8 cellular contexts compared by ENCODE assay signal in genomic region chr10:77111611-77112550, GRCh38.
DNase-seq lines count a peak whose midpoint lies in the region; ATAC-seq, FAIRE-seq and TF ChIP-seq lines count a peak whose summit lies in the region.

No MANE protein-coding gene starts in this region.

- TF ChIP-seq RAD21 in HepG2 (CRISPR knock-in tag; IDR thresholded peaks at IDR 0.05): peak; percentile 62

- no peaks in the 10 kb centered on the region for H3K9me3 ChIP-seq in HepG2 (ENCODE audit: low read length)

- no peaks in the 10 kb centered on the region for H3K36me3 ChIP-seq in HepG2 (replicated peaks in 1 of 2; ENCODE audit: control insufficient read depth in 1 of 2, insufficient read depth in 2 of 2, low read length in 2 of 2)

- intact Hi-C loops in HepG2 (cut with micrococcal nuclease; ENCODE audit: unreplicated experiment): loop anchor here (1.0 to 10.0 kb wide), 2 partner anchors 75 to 127 kb away; no protein-coding TSS in a partner anchor

- no peak overlapping the region for H3K27ac ChIP-seq in HepG2 (ENCODE audit: extremely low read length, insufficient read depth, low read length)

- WGBS in HepG2 (ENCODE audit: low lambda C conversion rate): 34% methylated on average over 12 of the region's 12 CpGs

- ATAC-seq in HG02678 (IDR thresholded peaks at IDR 0.05; ENCODE audit: unreplicated experiment) (peak; percentile 74), HepG2 (peak; percentile 92), GM19452 (IDR thresholded peaks at IDR 0.05; ENCODE audit: unreplicated experiment) (no peak)

- peak overlapping the region; percentile 43 for H3K4me2 ChIP-seq in HepG2 (ENCODE audit: low read depth, low read length)

- H3K4me1 ChIP-seq in HepG2 (ENCODE audit: insufficient read depth, low read length): peaks cover 10% of the 10 kb centered on the region; the same call in 1 of the 2 replicates

- in situ Hi-C loops in HepG2 (cut with HindIII; ENCODE audit: extremely low pct_ligation_motif_present, low pct_unique_long_range_greater_than_20kb): no loop called here

- no peaks in the 10 kb centered on the region for H3K79me2 ChIP-seq in HepG2 (ENCODE audit: insufficient read depth, low read length)

- peaks cover 0 to 10% of the 10 kb centered on the region in 2 experiments; a peak in 1 of 5 replicates for H3K27me3 ChIP-seq in HepG2 (ENCODE audit: control insufficient read depth in 1 of 2, insufficient read depth in 2 of 2, low read length in 2 of 2)

- BruUV-seq in HepG2 (replicated peaks; lab: Mats Ljungman, UMichigan): no TSS peak

- H4K20me1 ChIP-seq in HepG2 (ENCODE audit: insufficient read depth, low read length): no peaks in the 10 kb centered on the region

- TF ChIP-seq POLR2A in HepG2 (IDR thresholded peaks at IDR 0.05; ENCODE audit: insufficient read depth in 1 of 2, low read depth in 2 of 2, low read length in 2 of 2): no peak

- H3K4me3 Mint-ChIP-seq in chondrocyte (ENCODE audit: unreplicated experiment): no peak overlapping the region

- no peak overlapping the region for H3K9ac ChIP-seq in HepG2 (ENCODE audit: insufficient read depth, low read depth, low read length)

- peaks cover 20% of the 10 kb centered on the region for H3K4me1 Mint-ChIP-seq in chondrocyte (ENCODE audit: low read depth)

- TF ChIP-seq EP300 in HepG2 (IDR thresholded peaks at IDR 0.05; ENCODE audit: low read depth in 2 of 2, low read length in 2 of 2) (no peak), HepG2 (CRISPR knock-in tag; IDR thresholded peaks at IDR 0.05; ENCODE audit: borderline replicate concordance) (no peak)

- no peaks in the 10 kb centered on the region for H3K9me3 Mint-ChIP-seq in chondrocyte (ENCODE audit: low read depth)

- DNase-seq in NCI-H524 (lab: John Stamatoyannopoulos, UW): peak; percentile 13 to 24
- no peak for DNase-seq in NCI-H524 treated with DMSO at 0.1 percent for 48 hours (lab: John Stamatoyannopoulos, UW)
- DNase-seq in NCI-H748 treated with DMSO at 0.1 percent for 48 hours (lab: John Stamatoyannopoulos, UW): peak; percentile 12
- no peak for DNase-seq in chondrocyte (ENCODE audit: low spot score)
- peak; percentile 60 for DNase-seq in HepG2 (ENCODE audit: low spot score)
- no peak for DNase-seq in activated CD4-positive, CD25-positive, alpha-beta regulatory T cell treated with anti-CD3 and anti-CD28 coated beads, Interleukin-2, amount 50 U/mL, for 72 hours

- POLR2A ChIA-PET in HepG2 (lab: Yijun Ruan, JAX): no interaction called here

- H3K27me3 Mint-ChIP-seq in chondrocyte (ENCODE audit: low read depth): no peaks in the 10 kb centered on the region

- peak; percentile 86 for FAIRE-seq in HepG2 (lab: Jason Lieb, UNC)

- peaks cover 12% of the 10 kb centered on the region for H3K36me3 Mint-ChIP-seq in chondrocyte (ENCODE audit: low read depth)

- peak overlapping the region; percentile 42 for H3K27ac Mint-ChIP-seq in chondrocyte (ENCODE audit: unreplicated experiment)

- peak overlapping the region; percentile 30 for H2AFZ ChIP-seq in HepG2 (ENCODE audit: low read length)

- TF ChIP-seq CTCF in chondrocyte (IDR thresholded peaks at IDR 0.05) (peak; percentile 97), HepG2 (CRISPR knock-in tag; IDR thresholded peaks at IDR 0.05) (peak; percentile 82)

- no peak overlapping the region; a peak in 1 of 6 replicates for H3K4me3 ChIP-seq in HepG2 (replicated peaks in 1 of 3; ENCODE audit: insufficient read depth in 1 of 3, low read depth in 2 of 3, low read length in 3 of 3)

- CTCF ChIA-PET in HepG2 (lab: Yijun Ruan, JAX; ENCODE audit: low intra/inter-chr PET ratio, low total read pairs): no interaction called here

TF ChIP-seq in HepG2, 621 proteins besides CTCF, POLR2A, EP300 and RAD21 (continues in another document):
- no peak for TF ChIP-seq CCAR2 (optimal IDR thresholded peaks at IDR 0.05; ENCODE audit: low read depth, low read length)
- TF ChIP-seq ELF3 (CRISPR knock-in tag; IDR thresholded peaks at IDR 0.05): peak; percentile 69; the same call in 1 of the 2 replicates
- TF ChIP-seq MAFG (CRISPR knock-in tag; IDR thresholded peaks at IDR 0.05): no peak
- no peak for TF ChIP-seq ZNF234 (CRISPR knock-in tag; conservative IDR thresholded peaks at IDR 0.05)
- no peak for TF ChIP-seq CBX2 (IDR thresholded peaks at IDR 0.05; ENCODE audit: low read depth, low read length)
- TF ChIP-seq CBX2 (CRISPR knock-in tag; IDR thresholded peaks at IDR 0.05; ENCODE audit: low read depth): no peak
- TF ChIP-seq ZNF660 (CRISPR knock-in tag; IDR thresholded peaks at IDR 0.05; ENCODE audit: borderline replicate concordance, low read depth): no peak
- TF ChIP-seq ZNF354B (CRISPR knock-in tag; IDR thresholded peaks at IDR 0.05): no peak
- peak in 1 of 2 experiments; percentile 34; a peak in 1 of 4 replicates for TF ChIP-seq HMGXB4 (CRISPR knock-in tag; IDR thresholded peaks at IDR 0.05; ENCODE audit: borderline replicate concordance in 1 of 2, low read depth in 1 of 2)
- TF ChIP-seq MNT (IDR thresholded peaks at IDR 0.05): no peak
- peak; percentile 50 for TF ChIP-seq FOXA3 (CRISPR knock-in tag; IDR thresholded peaks at IDR 0.05)
- TF ChIP-seq GTF2F1 (IDR thresholded peaks at IDR 0.05; ENCODE audit: low read length): no peak
- no peak for TF ChIP-seq CAMTA2 (CRISPR knock-in tag; IDR thresholded peaks at IDR 0.05; ENCODE audit: borderline replicate concordance)
- peak; percentile 36; the same call in 1 of the 2 replicates for TF ChIP-seq ARID3A (IDR thresholded peaks at IDR 0.05; ENCODE audit: low read depth, low read length)
- TF ChIP-seq THAP11 (CRISPR knock-in tag; IDR thresholded peaks at IDR 0.05): no peak
- no peak for TF ChIP-seq WIZ (CRISPR knock-in tag; IDR thresholded peaks at IDR 0.05)
- TF ChIP-seq LRRFIP1 (CRISPR knock-in tag; conservative IDR thresholded peaks at IDR 0.05): no peak
- TF ChIP-seq KDM5A (IDR thresholded peaks at IDR 0.05; ENCODE audit: borderline replicate concordance, low read length): no peak
- TF ChIP-seq EEA1 (CRISPR knock-in tag; IDR thresholded peaks at IDR 0.05; ENCODE audit: borderline replicate concordance): no peak
- TF ChIP-seq RBM22 (optimal IDR thresholded peaks at IDR 0.05; ENCODE audit: low read length): no peak
- no peak for TF ChIP-seq ZFP1 (CRISPR knock-in tag; IDR thresholded peaks at IDR 0.05)
- TF ChIP-seq SOX6 (IDR thresholded peaks at IDR 0.05): no peak
- peak; percentile 27; the same call in 1 of the 2 replicates for TF ChIP-seq SOX6 (CRISPR knock-in tag; IDR thresholded peaks at IDR 0.05)

Comparison
In these comparisons a context has a peak if more than half of its experiments do, and no peak if none do; other contexts are left out.
1. DNase-seq: peak in NCI-H524 (2 of 2), NCI-H748 treated with DMSO at 0.1 percent for 48 hours (single experiment) and HepG2 (single experiment); none in NCI-H524 treated with DMSO at 0.1 percent for 48 hours (single experiment), chondrocyte (single experiment) and activated CD4-positive, CD25-positive, alpha-beta regulatory T cell treated with anti-CD3 and anti-CD28 coated beads, Interleukin-2, amount 50 U/mL, for 72 hours (single experiment).